In genomic region chr1:9634582-9634981, GRCh38 we compare ENCODE assay signal across 16 cellular contexts. TPM values are rescaled to one million over a fixed set of nuclear protein-coding genes. Genes with fewer than 3 reads are reported as not detected.
DNase-seq lines count a peak whose midpoint lies in the region; ATAC-seq and TF ChIP-seq lines count a peak whose summit lies in the region.
"Had no signal": no experiment of that assay in that cellular context is flagged by ENCODE, and none has a peak within 500 bp of the region (broad histone marks: within the 10 kb centered on the region; RNA-seq: fewer than 3 reads in every experiment).

No MANE protein-coding gene starts in this region.

- POLR2A ChIA-PET in activated CD4-positive, alpha-beta T cell treated with anti-CD3 and anti-CD28 coated beads for 36 hours (lab: Charles Lee) = interaction anchor here (0.6 kb wide), 1 partner anchor 98 kb away, joined by 3 read pairs; no protein-coding TSS in a partner anchor
- POLR2A ChIA-PET in activated B cell treated with CpG ODN at 0.5 μM for 24 hours (lab: Charles Lee) = interaction anchor here (0.6 to 11.2 kb wide), 4 partner anchors 11 to 31 kb away, joined by 3 to 699 read pairs (median 4); partner anchors contain the start of gene PIK3CD

- H3K9me3 ChIP-seq in BLaER1 = peaks cover 30% of the 10 kb centered on the region
- no peaks in the 10 kb centered on the region for H3K9me3 ChIP-seq in testis

- 83 to 88% methylated on average over 2 of the region's 2 CpGs for WGBS in testis, 2 donors

- TF ChIP-seq CTCF in activated B cell treated with CpG ODN at 0.5 μM for 24 hours (IDR thresholded peaks at IDR 0.05) (no peak), testis (IDR thresholded peaks at IDR 0.05) (no peak)

- H4K20me1 ChIP-seq in BLaER1 = no peaks in the 10 kb centered on the region

- H3K9ac ChIP-seq in BLaER1 = no peak overlapping the region

- ATAC-seq in activated CD4-positive, alpha-beta T cell treated with anti-CD3 and anti-CD28 coated beads for 36 hours = no peak
- ATAC-seq in activated B cell treated with CpG ODN at 0.5 μM for 24 hours (ENCODE audit: low read depth) (no peak), GM18505 (IDR thresholded peaks at IDR 0.05; ENCODE audit: unreplicated experiment) (no peak), GM19328 (IDR thresholded peaks at IDR 0.05; ENCODE audit: unreplicated experiment) (no peak)
- ATAC-seq in effector memory CD8-positive, alpha-beta T cell (replicated peaks) = no peak

- peaks cover 69% of the 10 kb centered on the region for H3K4me1 Mint-ChIP-seq in activated CD4-positive, alpha-beta T cell treated with anti-CD3 and anti-CD28 coated beads for 36 hours
- peaks cover 52% of the 10 kb centered on the region for H3K4me1 Mint-ChIP-seq in activated B cell treated with CpG ODN at 0.5 μM for 24 hours
- peaks cover 42 to 43% of the 10 kb centered on the region in 2 donors for H3K4me1 Mint-ChIP-seq in effector memory CD8-positive, alpha-beta T cell (ENCODE audit: low read depth in 2 of 2)

- H3K4me3 ChIP-seq in BLaER1 (no peak overlapping the region), testis (no peak overlapping the region)

- H3K36me3 ChIP-seq in BLaER1 (0 out of 2 replicates have a peak, but pooled peaks cover 13% of the 10 kb centered on the region), testis (ENCODE audit: low read depth, missing control alignments) (no peaks in the 10 kb centered on the region)

- H3K27me3 ChIP-seq in BLaER1 (no peaks in the 10 kb centered on the region), testis (no peaks in the 10 kb centered on the region)

- peak overlapping the region; percentile 35 for H3K4me2 ChIP-seq in BLaER1

- H3K4me1 ChIP-seq in BLaER1 (peaks cover 51% of the 10 kb centered on the region), testis (no peaks in the 10 kb centered on the region)

- H3K27ac ChIP-seq in BLaER1 (no peak overlapping the region), testis (no peak overlapping the region)
- H3K27ac ChIP-seq: RWPE1 had no signal

- H3K4me3 Mint-ChIP-seq in activated CD4-positive, alpha-beta T cell treated with anti-CD3 and anti-CD28 coated beads for 36 hours = no peak overlapping the region
- H3K4me3 Mint-ChIP-seq in activated B cell treated with CpG ODN at 0.5 μM for 24 hours = no peak overlapping the region
- no peak overlapping the region for H3K4me3 Mint-ChIP-seq in effector memory CD8-positive, alpha-beta T cell

- intact Hi-C loops in activated CD4-positive, alpha-beta T cell treated with anti-CD3 and anti-CD28 coated beads for 36 hours (cut with DNase I, micrococcal nuclease) = no loop called here
- intact Hi-C loops in activated B cell treated with CpG ODN at 0.5 μM for 24 hours (cut with micrococcal nuclease) (no loop called here), testis (cut with DNase I; ENCODE audit: low total_unique reads) (no loop called here)

- H3K36me3 Mint-ChIP-seq in activated CD4-positive, alpha-beta T cell treated with anti-CD3 and anti-CD28 coated beads for 36 hours (ENCODE audit: low read depth) = peaks cover 79% of the 10 kb centered on the region
- H3K36me3 Mint-ChIP-seq in activated B cell treated with CpG ODN at 0.5 μM for 24 hours (ENCODE audit: low read depth) = peaks cover 37% of the 10 kb centered on the region
- H3K36me3 Mint-ChIP-seq in effector memory CD8-positive, alpha-beta T cell (ENCODE audit: insufficient read depth) = peaks cover 33% of the 10 kb centered on the region

- no peaks in the 10 kb centered on the region for H3K27me3 Mint-ChIP-seq in activated CD4-positive, alpha-beta T cell treated with anti-CD3 and anti-CD28 coated beads for 36 hours
- no peaks in the 10 kb centered on the region for H3K27me3 Mint-ChIP-seq in activated B cell treated with CpG ODN at 0.5 μM for 24 hours
- no peaks in the 10 kb centered on the region for H3K27me3 Mint-ChIP-seq in effector memory CD8-positive, alpha-beta T cell

- TF ChIP-seq POLR2A in GM18505 (IDR thresholded peaks at IDR 0.05; ENCODE audit: borderline replicate concordance, extremely low read depth, insufficient read depth, insufficient read length) (no peak), testis (IDR thresholded peaks at IDR 0.05) (no peak)

- DNase-seq in activated CD4-positive, alpha-beta T cell treated with anti-CD3 and anti-CD28 coated beads for 36 hours = no peak
- no peak for DNase-seq in activated CD4-positive, alpha-beta T cell treated with anti-CD3 and anti-CD28 coated beads for 1 hour
- DNase-seq in activated B cell treated with CpG ODN at 0.5 μM for 24 hours = no peak
- no peak for DNase-seq in effector memory CD8-positive, alpha-beta T cell
- no peak for DNase-seq in testis
- DNase-seq: 8988T, COR-L47, EL, NCI-H146, NCI-H2081, NCI-H510A, NCI-H774 had no signal

- no peaks in the 10 kb centered on the region for H3K9me3 Mint-ChIP-seq in activated CD4-positive, alpha-beta T cell treated with anti-CD3 and anti-CD28 coated beads for 36 hours (ENCODE audit: low read depth)
- no peaks in the 10 kb centered on the region for H3K9me3 Mint-ChIP-seq in activated B cell treated with CpG ODN at 0.5 μM for 24 hours
- no peaks in the 10 kb centered on the region for H3K9me3 Mint-ChIP-seq in effector memory CD8-positive, alpha-beta T cell

- CTCF ChIA-PET in activated CD4-positive, alpha-beta T cell treated with anti-CD3 and anti-CD28 coated beads for 36 hours (lab: Charles Lee) = interaction anchor here (0.6 to 1.6 kb wide), 4 partner anchors 9 to 242 kb away, joined by 3 to 5 read pairs (median 4); no protein-coding TSS in a partner anchor
- CTCF ChIA-PET in activated B cell treated with CpG ODN at 0.5 μM for 24 hours (lab: Charles Lee) = no interaction called here

- peak overlapping the region; percentile 47 for H3K27ac Mint-ChIP-seq in activated CD4-positive, alpha-beta T cell treated with anti-CD3 and anti-CD28 coated beads for 36 hours
- H3K27ac Mint-ChIP-seq in activated B cell treated with CpG ODN at 0.5 μM for 24 hours = peak overlapping the region; percentile 30
- H3K27ac Mint-ChIP-seq in effector memory CD8-positive, alpha-beta T cell = peak overlapping the region; percentile 76 to 81

RNA-seq across cellular contexts. Expression of gene PIK3CD, which starts 16.9 kb away (rescaled TPM):
- total RNA-seq in activated CD4-positive, alpha-beta T cell treated with anti-CD3 and anti-CD28 coated beads for 36 hours = 100 to 1,000 TPM in 1 of 2 experiments, 10 to 100 TPM in 1; 96.4 to 114 TPM
- total RNA-seq in activated B cell treated with CpG ODN at 0.5 μM for 24 hours = 238 and 265 TPM in 2 replicates
- 10 to 100 TPM; 12.4 to 17.2 TPM for total RNA-seq in testis
- 11.7 TPM for polyA plus RNA-seq in testis (ENCODE audit: insufficient read depth, low read depth, low replicate concordance)

RNA-seq across cellular contexts. Expression of gene TMEM201, which starts 45.9 kb away (rescaled TPM):
- 10 to 100 TPM; 14.6 to 15.1 TPM for total RNA-seq in activated CD4-positive, alpha-beta T cell treated with anti-CD3 and anti-CD28 coated beads for 36 hours
- total RNA-seq in activated B cell treated with CpG ODN at 0.5 μM for 24 hours (8.1 and 9.4 TPM in 2 replicates), testis (10 to 100 TPM; 35.8 to 36.2 TPM)
- 26.6 TPM for polyA plus RNA-seq in testis (ENCODE audit: insufficient read depth, low read depth, low replicate concordance)

Comparison
In these comparisons a context has a peak if more than half of its experiments do, and no peak if none do; other contexts are left out.
1. RNA of gene PIK3CD, which starts 16.9 kb away (total RNA-seq): 238 to 265 TPM in activated B cell treated with CpG ODN at 0.5 μM for 24 hours and 96.4 to 114 TPM in activated CD4-positive, alpha-beta T cell treated with anti-CD3 and anti-CD28 coated beads for 36 hours; 12.4 to 17.2 TPM in testis; every median in the first group is over 4 times any median in the second.
2. Peak in every context shown above with its lines, with median percentiles within 50 percentile points of each other: H3K27ac Mint-ChIP-seq.